In the genomic region with DNA sequence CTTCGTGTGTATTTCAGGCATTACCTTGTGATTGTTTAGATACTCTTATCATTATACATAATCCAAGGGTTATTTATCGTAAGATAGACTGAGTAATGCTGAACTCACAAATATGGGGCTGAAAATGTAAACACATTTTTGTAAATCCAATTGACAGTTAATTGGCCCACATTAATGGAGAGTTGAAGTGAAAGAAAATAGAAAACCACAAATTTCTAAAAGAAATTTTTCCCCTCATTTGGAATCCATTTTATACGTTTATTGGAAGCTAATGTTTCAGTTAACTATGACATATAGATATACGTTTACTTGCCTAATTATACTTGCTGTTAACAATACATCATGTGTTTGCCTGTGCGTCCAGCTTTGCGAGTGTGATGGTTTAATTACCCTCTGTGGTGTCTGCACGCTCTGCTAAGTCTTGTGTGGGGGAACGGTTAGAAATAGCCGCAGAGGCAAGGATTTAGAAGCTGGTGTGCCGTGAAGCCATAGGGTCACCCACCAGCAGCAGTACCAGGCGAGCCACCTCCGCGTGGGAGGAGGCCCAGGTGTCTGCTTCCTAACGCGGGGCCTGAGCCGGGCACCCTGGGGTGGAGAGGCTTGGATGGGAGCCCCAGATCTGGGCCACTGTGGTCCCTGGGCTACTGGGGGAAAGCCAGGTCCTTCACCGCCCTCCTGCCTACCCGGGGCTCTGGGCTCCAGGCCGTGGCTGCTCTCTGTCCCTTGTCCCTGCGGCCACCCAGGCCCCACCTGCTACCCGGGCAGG, we compare ENCODE assay signal across 9 cellular contexts. TPM values are rescaled to one million over a fixed set of nuclear protein-coding genes. Genes with fewer than 3 reads are reported as not detected.
DNase-seq lines count a peak whose midpoint lies in the region; ATAC-seq and TF ChIP-seq lines count a peak whose summit lies in the region.
"Had no signal": no experiment of that assay in that cellular context is flagged by ENCODE, and none has a peak within 500 bp of the region (broad histone marks: within the 10 kb centered on the region; RNA-seq: fewer than 3 reads in every experiment).

No MANE protein-coding gene starts in this region.

- 71 to 75% methylated on average over 9 to 13 of the region's 21 CpGs for WGBS in gastroesophageal sphincter (ENCODE audit: low coverage in 1 of 2), 2 donors
- 82% methylated on average over 21 of the region's 21 CpGs for WGBS in smooth muscle cell (ENCODE audit: low lambda C conversion rate)

- CTCF ChIA-PET in T-cell (lab: Charles Lee), result interaction anchor here (0.6 to 1.1 kb wide), 3 partner anchors 36 to 286 kb away, joined by 3 read pairs; no protein-coding TSS in a partner anchor

- H3K79me2 ChIP-seq in smooth muscle cell (ENCODE audit: low read depth), result peaks cover 100% of the 10 kb centered on the region

- no peak for ATAC-seq in T-cell (replicated peaks in 1 of 4)
- no peak for ATAC-seq in gastroesophageal sphincter
- ATAC-seq in HG03280 (IDR thresholded peaks at IDR 0.05; ENCODE audit: unreplicated experiment), result no peak
- ATAC-seq in HG02870 (IDR thresholded peaks at IDR 0.05; ENCODE audit: unreplicated experiment), result no peak

- peaks cover 82 to 85% (median 82%) of the 10 kb centered on the region in 3 donors for H3K4me1 Mint-ChIP-seq in T-cell

- no peaks in the 10 kb centered on the region for H3K36me3 Mint-ChIP-seq in T-cell

- peak overlapping the region; percentile 51 to 62 for H3K4me3 ChIP-seq in gastroesophageal sphincter
- peak overlapping the region; percentile 56 for H3K4me3 ChIP-seq in smooth muscle cell

- DNase-seq in NCI-H1694 (lab: John Stamatoyannopoulos, UW), result peak; percentile 9
- no peak for DNase-seq in NCI-H1694 treated with DMSO at 0.1 percent for 48 hours (lab: John Stamatoyannopoulos, UW)
- no peak for DNase-seq in T-cell
- DNase-seq in smooth muscle cell (lab: John Stamatoyannopoulos, UW; ENCODE audit: unreplicated experiment), result no peak
- DNase-seq in GM19238 (ENCODE audit: insufficient read length, low spot score), result no peak
- DNase-seq: amygdala had no signal

- TF ChIP-seq POLR2A in gastroesophageal sphincter (IDR thresholded peaks at IDR 0.05), result no peak

- H3K36me3 ChIP-seq in gastroesophageal sphincter (no peaks in the 10 kb centered on the region), smooth muscle cell (ENCODE audit: low read depth) (no peaks in the 10 kb centered on the region)

- no peak for TF ChIP-seq EP300 in gastroesophageal sphincter (IDR thresholded peaks at IDR 0.05)

- H3K4me2 ChIP-seq in smooth muscle cell, result peak overlapping the region; percentile 90

- H4K20me1 ChIP-seq in smooth muscle cell (ENCODE audit: low read depth), result peaks cover 80% of the 10 kb centered on the region

- H3K27ac ChIP-seq in gastroesophageal sphincter, result peak overlapping the region; percentile 71 to 82 (median 76)
- peak overlapping the region; percentile 78 for H3K27ac ChIP-seq in smooth muscle cell (ENCODE audit: low read depth)

- no peak overlapping the region for H2AFZ ChIP-seq in smooth muscle cell (ENCODE audit: low read depth)

- H3K9me3 Mint-ChIP-seq in T-cell, result peaks cover 0 to 3% (median 0%) of the 10 kb centered on the region in 3 donors

- TF ChIP-seq CTCF in gastroesophageal sphincter (IDR thresholded peaks at IDR 0.05) (no peak), smooth muscle cell (IDR thresholded peaks at IDR 0.05; ENCODE audit: borderline replicate concordance, insufficient read depth, poor library complexity, severe bottlenecking) (no peak)

- H3K9me3 ChIP-seq in gastroesophageal sphincter (no peaks in the 10 kb centered on the region), smooth muscle cell (replicated peaks; ENCODE audit: low read depth) (no peaks in the 10 kb centered on the region)

- H3K9ac ChIP-seq in smooth muscle cell (ENCODE audit: low read depth), result peak overlapping the region; percentile 70

- peaks cover 0 to 88% (median 22%) of the 10 kb centered on the region in 3 donors for H3K4me1 ChIP-seq in gastroesophageal sphincter
- H3K4me1 ChIP-seq in smooth muscle cell (ENCODE audit: low read depth), result no peaks in the 10 kb centered on the region

- H3K4me3 Mint-ChIP-seq in T-cell, result peak overlapping the region; percentile 83 to 88 (median 85)

- no peaks in the 10 kb centered on the region for H3F3A ChIP-seq in smooth muscle cell (ENCODE audit: low read depth)

- no peaks in the 10 kb centered on the region for H3K27me3 Mint-ChIP-seq in T-cell

- POLR2A ChIA-PET in T-cell (lab: Charles Lee), result interaction anchor here in 1 of 2 donors (0.5 to 1.1 kb wide), 3 partner anchors 12 to 1814 kb away, joined by 3 to 4 read pairs (median 3); no protein-coding TSS in a partner anchor

- H3K27me3 ChIP-seq in gastroesophageal sphincter, result no peaks in the 10 kb centered on the region
- H3K27me3 ChIP-seq in smooth muscle cell (ENCODE audit: low read depth), result no peaks in the 10 kb centered on the region

- H3K27ac Mint-ChIP-seq in T-cell, result peak overlapping the region; percentile 95 to 98

RNA-seq across cellular contexts. Expression of gene TSHZ1, which starts 38.0 kb away (rescaled TPM):
- total RNA-seq in T-cell (10 to 100 TPM; 26.5 to 31.3 (median 28.2) TPM), gastroesophageal sphincter (10 to 100 TPM; 22.3 to 41.7 (median 33.8) TPM), smooth muscle cell (25.1 and 26.1 TPM in 2 replicates)
- 20.7 and 21.3 TPM in 2 replicates for polyA plus RNA-seq in smooth muscle cell

RNA-seq across cellular contexts. Expression of gene PTGR3, which starts 39.7 kb away (rescaled TPM):
- total RNA-seq in T-cell (10 to 100 TPM; 32.8 to 44.1 (median 36.5) TPM), gastroesophageal sphincter (10 to 100 TPM; 24.9 to 46.8 (median 29.6) TPM), smooth muscle cell (32.9 and 35.0 TPM in 2 replicates)
- 29.6 and 29.7 TPM in 2 replicates for polyA plus RNA-seq in smooth muscle cell
